ENCODE assay signal across 21 cellular contexts in the genomic region with DNA sequence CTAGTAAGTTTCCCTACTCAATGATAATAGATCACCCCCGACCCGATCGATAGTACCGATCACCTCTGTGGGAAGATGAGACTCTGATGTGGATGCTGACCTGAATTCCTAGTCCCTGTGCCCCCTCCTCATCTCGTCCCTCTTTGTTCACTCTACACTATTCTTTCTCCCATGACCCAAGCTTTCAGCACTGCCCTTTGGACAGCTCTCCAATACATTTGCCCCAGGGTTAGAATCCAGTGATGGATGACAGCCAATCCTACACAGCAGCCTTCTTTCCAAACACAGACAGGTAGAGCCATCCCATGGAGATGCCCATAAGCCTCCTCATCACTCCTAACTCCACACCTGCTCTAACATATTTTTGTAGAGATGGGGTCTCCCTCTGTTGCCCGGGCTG.
DNase-seq lines count a peak whose midpoint lies in the region; ATAC-seq, FAIRE-seq and TF ChIP-seq lines count a peak whose summit lies in the region.
"Had no signal": no experiment of that assay in that cellular context is flagged by ENCODE, and none has a peak within 500 bp of the region (broad histone marks: within the 10 kb centered on the region; RNA-seq: fewer than 3 reads in every experiment).

No MANE protein-coding gene starts in this region.

- TF ChIP-seq POLR2A in HCT116 (IDR thresholded peaks at IDR 0.05; ENCODE audit: borderline replicate concordance, extremely low read depth, insufficient read depth, insufficient read length) (no peak), GM12878 (IDR thresholded peaks at IDR 0.05; ENCODE audit: low read depth, low read length) (no peak)

- no peak for TF ChIP-seq EP300 in GM12878 (IDR thresholded peaks at IDR 0.05; ENCODE audit: borderline replicate concordance in 1 of 2, control insufficient read depth in 1 of 2, low read depth in 2 of 2, low read length in 2 of 2)

- SMC1A ChIA-PET in GM12878 (lab: Charles Lee; ENCODE audit: uncharacterized antibody, unreplicated experiment), result interaction anchor here (1.2 kb wide), 1 partner anchor 37 kb away, joined by 3 read pairs; no protein-coding TSS in a partner anchor

- ATAC-seq in HCT116 (no peak), GM12878 (no peak)

- RAD21 ChIA-PET in HCT116 (lab: Charles Lee; ENCODE audit: low non-redundant PET in 1 of 2, low total read pairs in 2 of 2, uncharacterized antibody in 2 of 2, unreplicated experiment in 2 of 2), result no interaction called here
- RAD21 ChIA-PET in GM12878 (lab: Charles Lee; ENCODE audit: unreplicated experiment), result no interaction called here

- TF ChIP-seq RAD21 in HCT116 (IDR thresholded peaks at IDR 0.05; ENCODE audit: low read depth), result no peak
- TF ChIP-seq RAD21 in GM12878 (IDR thresholded peaks at IDR 0.05; ENCODE audit: insufficient read depth, low read depth, low read length), result no peak

- H3K9me3 ChIP-seq in HCT116 (ENCODE audit: control insufficient read depth in 1 of 2, insufficient read depth in 1 of 2, low read depth in 1 of 2, low read length in 2 of 2), result no peaks in the 10 kb centered on the region
- H3K9me3 ChIP-seq in GM12878 (replicated peaks; ENCODE audit: control insufficient read depth, insufficient read depth, low read length), result no peaks in the 10 kb centered on the region
- H3K9me3 ChIP-seq in hepatocyte (ENCODE audit: low read depth), result no peaks in the 10 kb centered on the region
- no peaks in the 10 kb centered on the region for H3K9me3 ChIP-seq in BE2C
- H3K9me3 ChIP-seq: BLaER1 treated with 17β-estradiol and CSF1 and Interleukin-3, amounts not matched to agents 10 nM and 100 nM had no signal

- no peak overlapping the region for H3K4me3 ChIP-seq in HCT116 (replicated peaks in 1 of 2; ENCODE audit: low read depth in 1 of 2, low read length in 2 of 2)
- no peak overlapping the region for H3K4me3 ChIP-seq in GM12878
- no peak overlapping the region for H3K4me3 ChIP-seq in hepatocyte
- no peak overlapping the region for H3K4me3 ChIP-seq in BE2C (ENCODE audit: low read depth, low read length)
- H3K4me3 ChIP-seq: BLaER1 treated with 17β-estradiol and CSF1 and Interleukin-3, amounts not matched to agents 10 nM and 100 nM; PC-9 had no signal

- H3K4me2 ChIP-seq in HCT116 (ENCODE audit: low read length) (no peak overlapping the region), GM12878 (ENCODE audit: control insufficient read depth, insufficient read depth) (no peak overlapping the region), hepatocyte (no peak overlapping the region)
- H3K4me2 ChIP-seq: BLaER1 treated with 17β-estradiol and CSF1 and Interleukin-3, amounts not matched to agents 10 nM and 100 nM; PC-9 had no signal

- CTCF ChIA-PET in HCT116 (lab: Charles Lee) (no interaction called here), GM12878 (lab: Yijun Ruan, JAX) (no interaction called here)

- intact Hi-C loops in HCT116 (cut with micrococcal nuclease), result no loop called here
- intact Hi-C loops in GM12878 (cut with micrococcal nuclease; ENCODE audit: unreplicated experiment), result no loop called here

- no TSS peak for BruUV-seq in HCT116 (replicated peaks; lab: Mats Ljungman, UMichigan)
- BruUV-seq in GM12878 (replicated peaks; lab: Mats Ljungman, UMichigan), result no TSS peak

- H3K4me1 ChIP-seq in HCT116 (ENCODE audit: control insufficient read depth in 1 of 2, insufficient read depth in 2 of 2, low read length in 2 of 2) (peaks cover 3 to 13% of the 10 kb centered on the region in 2 experiments; a peak in 2 of 4 replicates), GM12878 (ENCODE audit: control insufficient read depth, insufficient read depth, low read length) (no peaks in the 10 kb centered on the region), hepatocyte (ENCODE audit: insufficient read depth) (no peaks in the 10 kb centered on the region), BE2C (peaks cover 11% of the 10 kb centered on the region)
- H3K4me1 ChIP-seq: BLaER1 treated with 17β-estradiol and CSF1 and Interleukin-3, amounts not matched to agents 10 nM and 100 nM had no signal

- peak; percentile 24 for DNase-seq in DMS 273 (lab: John Stamatoyannopoulos, UW; ENCODE audit: unreplicated experiment)
- no peak for DNase-seq in DMS 273 treated with DMSO at 0.1 percent for 48 hours (lab: John Stamatoyannopoulos, UW)
- no peak for DNase-seq in HCT116 (ENCODE audit: low read depth, low spot score)
- DNase-seq in GM12878 (ENCODE audit: low read depth, low spot score), result no peak
- peak; percentile 12 for DNase-seq in myocyte (ENCODE audit: low read depth)
- DNase-seq in NCI-H82 treated with DMSO at 0.1 percent for 48 hours (lab: John Stamatoyannopoulos, UW; ENCODE audit: unreplicated experiment), result no peak
- no peak for DNase-seq in hepatocyte (ENCODE audit: low spot score)
- DNase-seq in BE2C, result no peak
- DNase-seq: CD8-positive, alpha-beta memory T cell; GF-D8; H9; KG1; NCI-H1436 treated with DMSO at 0.1 percent for 48 hours; NCI-H2029 treated with DMSO at 0.1 percent for 48 hours; NCI-H2171 treated with DMSO at 0.1 percent for 48 hours; NCI-H510A; NCI-H82 had no signal

- H2AFZ ChIP-seq in HCT116 (ENCODE audit: low read depth, low read length, poor library complexity, severe bottlenecking) (no peak overlapping the region), GM12878 (ENCODE audit: control insufficient read depth, low read depth, low read length) (no peak overlapping the region), hepatocyte (no peak overlapping the region)
- H2AFZ ChIP-seq: PC-9 had no signal

- H3K36me3 ChIP-seq in HCT116 (ENCODE audit: control insufficient read depth in 1 of 2, insufficient read depth in 2 of 2, low read length in 2 of 2) (no peaks in the 10 kb centered on the region), GM12878 (ENCODE audit: control insufficient read depth in 2 of 2, insufficient read depth in 2 of 2, low read length in 1 of 2) (no peaks in the 10 kb centered on the region), hepatocyte (replicated peaks; ENCODE audit: insufficient read depth, low read depth) (no peaks in the 10 kb centered on the region), BE2C (no peaks in the 10 kb centered on the region)
- H3K36me3 ChIP-seq: BLaER1 treated with 17β-estradiol and CSF1 and Interleukin-3, amounts not matched to agents 10 nM and 100 nM had no signal

- H3K9me2 ChIP-seq in HCT116 (ENCODE audit: insufficient read depth), result no peaks in the 10 kb centered on the region
- H3K9me2 ChIP-seq in hepatocyte (replicated peaks; ENCODE audit: insufficient read depth), result no peaks in the 10 kb centered on the region

- no peak overlapping the region for H3K27ac ChIP-seq in HCT116 (ENCODE audit: low read depth, low read length)
- H3K27ac ChIP-seq in GM12878 (ENCODE audit: control insufficient read depth, insufficient read depth), result no peak overlapping the region
- H3K27ac ChIP-seq in hepatocyte, result no peak overlapping the region
- H3K27ac ChIP-seq: 22Rv1; BLaER1 treated with 17β-estradiol and CSF1 and Interleukin-3, amounts not matched to agents 10 nM and 100 nM; PC-9 had no signal

- H3K27me3 ChIP-seq in HCT116 (ENCODE audit: insufficient read depth, low read length) (peaks cover 40% of the 10 kb centered on the region), GM12878 (replicated peaks in 1 of 2; ENCODE audit: control insufficient read depth in 2 of 2, insufficient read depth in 2 of 2, low read length in 1 of 2) (no peaks in the 10 kb centered on the region; a peak in 2 of 4 replicates), hepatocyte (no peaks in the 10 kb centered on the region), BE2C (no peaks in the 10 kb centered on the region)
- H3K27me3 ChIP-seq: BLaER1 treated with 17β-estradiol and CSF1 and Interleukin-3, amounts not matched to agents 10 nM and 100 nM had no signal

- 63% methylated on average over 6 of the region's 6 CpGs for WGBS in GM12878 (ENCODE audit: insufficient coverage, insufficient replicate concordance, low lambda C conversion rate, missing lambda C conversion rate)
- WGBS in hepatocyte (ENCODE audit: low lambda C conversion rate, missing lambda C conversion rate), result 61% methylated on average over 6 of the region's 6 CpGs

- no peak for TF ChIP-seq CTCF in HCT116 (IDR thresholded peaks at IDR 0.05 in 2 of 3, conservative IDR thresholded peaks at IDR 0.05 in 1 of 3; ENCODE audit: borderline replicate concordance in 1 of 3, insufficient read depth in 1 of 3, low read depth in 2 of 3, low read length in 2 of 3)
- TF ChIP-seq CTCF in GM12878 (IDR thresholded peaks at IDR 0.05 in 2 of 3, conservative IDR thresholded peaks at IDR 0.05 in 1 of 3; ENCODE audit: control insufficient read depth in 2 of 3, extremely low read depth in 1 of 3, insufficient read depth in 1 of 3, low read depth in 3 of 3, low read length in 3 of 3), result no peak
- no peak for TF ChIP-seq CTCF in hepatocyte (IDR thresholded peaks at IDR 0.05; ENCODE audit: poor library complexity)
- TF ChIP-seq CTCF in BE2C (IDR thresholded peaks at IDR 0.05; ENCODE audit: low read depth, low read length), result no peak

- POLR2A ChIA-PET in HCT116 (lab: Charles Lee) (no interaction called here), GM12878 (lab: Charles Lee) (no interaction called here)

- no peaks in the 10 kb centered on the region for H4K20me1 ChIP-seq in HCT116 (ENCODE audit: insufficient read depth)
- H4K20me1 ChIP-seq in GM12878 (ENCODE audit: control insufficient read depth, insufficient read depth), result no peaks in the 10 kb centered on the region
- no peaks in the 10 kb centered on the region for H4K20me1 ChIP-seq in hepatocyte (ENCODE audit: insufficient read depth, poor library complexity, severe bottlenecking)
- H4K20me1 ChIP-seq: BLaER1 treated with 17β-estradiol and CSF1 and Interleukin-3, amounts not matched to agents 10 nM and 100 nM had no signal

- in situ Hi-C loops in GM12878 (cut with MboI), result no loop called here

- no peaks in the 10 kb centered on the region for H3K79me2 ChIP-seq in HCT116 (ENCODE audit: insufficient read depth, low read length)
- no peaks in the 10 kb centered on the region for H3K79me2 ChIP-seq in GM12878 (ENCODE audit: control insufficient read depth, insufficient read depth, low read length)
- no peaks in the 10 kb centered on the region for H3K79me2 ChIP-seq in hepatocyte

- H3K9ac ChIP-seq in HCT116 (ENCODE audit: low read length) (no peak overlapping the region), GM12878 (ENCODE audit: control insufficient read depth, insufficient read depth, low read length) (no peak overlapping the region)
- H3K9ac ChIP-seq: BLaER1 treated with 17β-estradiol and CSF1 and Interleukin-3, amounts not matched to agents 10 nM and 100 nM had no signal

- FAIRE-seq in GM12878 (lab: Jason Lieb, UNC), result no peak
- FAIRE-seq: D721Med had no signal

TF ChIP-seq in HCT116, 20 proteins besides CTCF, POLR2A, EP300 and RAD21 (continues in another document):
- no peak for TF ChIP-seq ELF1 (IDR thresholded peaks at IDR 0.05; ENCODE audit: borderline replicate concordance, low read depth)

Comparison
In these comparisons a context has a peak if more than half of its experiments do, and no peak if none do; other contexts are left out.
1. DNase-seq: peak in DMS 273 (single experiment) and myocyte (single experiment); none in DMS 273 treated with DMSO at 0.1 percent for 48 hours (single experiment), HCT116 (single experiment), GM12878 (single experiment), NCI-H82 treated with DMSO at 0.1 percent for 48 hours (single experiment), hepatocyte (single experiment) and BE2C (single experiment).